8 cellular contexts compared by ENCODE assay signal in genomic region chr1:201511925-201512539, GRCh38. TPM values are rescaled to one million over a fixed set of nuclear protein-coding genes. Genes with fewer than 3 reads are reported as not detected.
A peak's percentile ranks its signal among the peaks of the same experiment; 100 is the strongest.
DNase-seq lines count a peak whose midpoint lies in the region; ATAC-seq and TF ChIP-seq lines count a peak whose summit lies in the region.

No MANE protein-coding gene starts in this region.

- H3K23ac ChIP-seq in mesenchymal stem cell (ENCODE audit: low read length in 2 of 2): no peak overlapping the region

- no peak for TF ChIP-seq POLR2A in uterus (IDR thresholded peaks at IDR 0.05)

- H2AK5ac ChIP-seq in mesenchymal stem cell (ENCODE audit: low read length, severe bottlenecking): no peak overlapping the region

- H3K18ac ChIP-seq in mesenchymal stem cell (ENCODE audit: low read depth in 1 of 2, low read length in 2 of 2): peak overlapping the region; percentile 17 to 92

- H2BK12ac ChIP-seq in mesenchymal stem cell (ENCODE audit: low read length in 2 of 2): peak overlapping the region in 1 of 2 experiments; percentile 55

- H3K36me3 ChIP-seq in GM06990 (ENCODE audit: control insufficient read depth, insufficient read depth, low read length): peaks cover 5% of the 10 kb centered on the region
- no peaks in the 10 kb centered on the region for H3K36me3 ChIP-seq in HUES6 (ENCODE audit: control insufficient read depth, insufficient read depth, low read length)
- H3K36me3 ChIP-seq in mesenchymal stem cell (ENCODE audit: control insufficient read depth in 1 of 2, insufficient read depth in 2 of 2, low read depth in 1 of 2, low read length in 2 of 2): no peaks in the 10 kb centered on the region
- no peaks in the 10 kb centered on the region for H3K36me3 ChIP-seq in uterus

- H3K27ac ChIP-seq in HUES6 (ENCODE audit: low read depth, low read length) (no peak overlapping the region), mesenchymal stem cell (ENCODE audit: low read length, poor library complexity, severe bottlenecking) (no peak overlapping the region), uterus (peak overlapping the region; percentile 97 to 99)

- no peak overlapping the region for H2BK5ac ChIP-seq in mesenchymal stem cell (ENCODE audit: low read depth, low read length, poor library complexity, severe bottlenecking)

- 17% methylated on average over 6 of the region's 6 CpGs for WGBS in mesenchymal stem cell

- peak overlapping the region; percentile 6 for H4K91ac ChIP-seq in mesenchymal stem cell (ENCODE audit: low read length)

- peak overlapping the region; percentile 88 for H2AFZ ChIP-seq in mesenchymal stem cell (ENCODE audit: low read depth, low read length)

- H4K8ac ChIP-seq in mesenchymal stem cell (ENCODE audit: low read length): peak overlapping the region; percentile 86

- no peak for ATAC-seq in HG03457 (IDR thresholded peaks at IDR 0.05; ENCODE audit: unreplicated experiment)

- DNase-seq in GM06990 (ENCODE audit: extremely low read depth, insufficient read length) (peak; percentile 71), T47D (ENCODE audit: low read depth in 1 of 2, low spot score in 1 of 2) (peak; percentile 44 to 56), mesenchymal stem cell (peak; percentile 60), uterus (peak; percentile 69), T-helper 1 cell (no peak)
- no peak for DNase-seq in activated effector memory CD4-positive, alpha-beta T cell treated with Interleukin-2 at 50 U/mL for 16 hours

- no peak overlapping the region for H3K4me2 ChIP-seq in mesenchymal stem cell (ENCODE audit: low read length, poor library complexity, severe bottlenecking)

- H2BK120ac ChIP-seq in mesenchymal stem cell (ENCODE audit: low read depth, low read length): no peak overlapping the region

- intact Hi-C loops in uterus (cut with DNase I; ENCODE audit: low total_unique reads): loop anchor here (2.0 to 5.0 kb wide), 2 partner anchors 29 to 65 kb away; no protein-coding TSS in a partner anchor

- H3K9me3 ChIP-seq in HUES6 (ENCODE audit: control insufficient read depth, insufficient read depth, low read depth, low read length): no peaks in the 10 kb centered on the region
- H3K9me3 ChIP-seq in mesenchymal stem cell (ENCODE audit: control insufficient read depth, low read length): no peaks in the 10 kb centered on the region
- H3K9me3 ChIP-seq in uterus: no peaks in the 10 kb centered on the region

- no peak overlapping the region for H2BK15ac ChIP-seq in mesenchymal stem cell (ENCODE audit: low read depth, poor library complexity, severe bottlenecking)

- no peaks in the 10 kb centered on the region for H3K79me1 ChIP-seq in mesenchymal stem cell (replicated peaks; ENCODE audit: low read length, poor library complexity, severe bottlenecking)

- H3K4me3 ChIP-seq in GM06990 (replicated peaks; ENCODE audit: low read depth, low read length): peak overlapping the region; percentile 43
- H3K4me3 ChIP-seq in HUES6 (ENCODE audit: low read depth, low read length): no peak overlapping the region
- no peak overlapping the region for H3K4me3 ChIP-seq in mesenchymal stem cell (ENCODE audit: insufficient read depth in 1 of 2, low read depth in 1 of 2, low read length in 2 of 2)
- no peak overlapping the region for H3K4me3 ChIP-seq in uterus

- H3K4ac ChIP-seq in mesenchymal stem cell (ENCODE audit: low read depth in 1 of 2, low read length in 2 of 2): peak overlapping the region in 1 of 2 experiments; percentile 80

- no peak for TF ChIP-seq CTCF in GM06990 (IDR thresholded peaks at IDR 0.05; ENCODE audit: insufficient read depth, low read length, poor library complexity, severe bottlenecking)
- TF ChIP-seq CTCF in uterus (IDR thresholded peaks at IDR 0.05): peak in 1 of 4 experiments; percentile 15

- H3K27me3 ChIP-seq in GM06990 (replicated peaks; ENCODE audit: control insufficient read depth, insufficient read depth, low read length) (no peaks in the 10 kb centered on the region), HUES6 (ENCODE audit: control insufficient read depth, insufficient read depth, low read length) (peaks cover 9% of the 10 kb centered on the region), mesenchymal stem cell (ENCODE audit: control insufficient read depth in 1 of 2, insufficient read depth in 1 of 2, low read length in 2 of 2) (no peaks in the 10 kb centered on the region), uterus (no peaks in the 10 kb centered on the region)

- H3K14ac ChIP-seq in mesenchymal stem cell (ENCODE audit: low read length in 2 of 2): no peak overlapping the region

- peak overlapping the region; percentile 18 for H3K9ac ChIP-seq in HUES6 (ENCODE audit: low read length)
- peak overlapping the region; percentile 66 for H3K9ac ChIP-seq in mesenchymal stem cell (ENCODE audit: low read length)

- in situ Hi-C loops in T47D (cut with HindIII; ENCODE audit: low pct_unique_long_range_greater_than_20kb, low sequenced_read_pairs): no loop called here

- H3K4me1 ChIP-seq in HUES6 (ENCODE audit: control insufficient read depth, insufficient read depth, low read length) (peaks cover 19% of the 10 kb centered on the region), mesenchymal stem cell (ENCODE audit: control insufficient read depth, insufficient read depth, low read depth, low read length) (peaks cover 10% of the 10 kb centered on the region), uterus (peaks cover 4 to 12% of the 10 kb centered on the region in 2 donors)

RNA-seq across cellular contexts. Expression of gene CSRP1, which starts 5.1 kb away (rescaled TPM):
- polyA plus RNA-seq in mesenchymal stem cell (2013, experiment 1 of 2): 86.6 TPM
- 85.7 TPM for polyA plus RNA-seq in mesenchymal stem cell (2013, experiment 2 of 2)
- 1,000 to 10,000 TPM in 3 of 4 donors, 100 to 1,000 TPM in 1; 913 to 2,516 (median 1,349) TPM for total RNA-seq in uterus

RNA-seq across cellular contexts. Expression of gene NAV1, which starts 26.9 kb away (rescaled TPM):
- polyA plus RNA-seq in mesenchymal stem cell (2013, experiment 1 of 2): 51.4 TPM
- polyA plus RNA-seq in mesenchymal stem cell (2013, experiment 2 of 2): 45.4 TPM
- 10 to 100 TPM; 25.1 to 86.1 (median 58.5) TPM for total RNA-seq in uterus

RNA-seq across cellular contexts. Expression of gene PHLDA3, which starts 43.0 kb away (rescaled TPM):
- 42.7 TPM for polyA plus RNA-seq in mesenchymal stem cell (2013, experiment 1 of 2)
- polyA plus RNA-seq in mesenchymal stem cell (2013, experiment 2 of 2): 42.7 TPM
- total RNA-seq in uterus: 10 to 100 TPM; 14.4 to 80.2 (median 43.7) TPM

Comparison
In these comparisons a context has a peak if more than half of its experiments do, and no peak if none do; other contexts are left out.
1. DNase-seq: peak in GM06990 (single experiment), T47D (2 of 2), mesenchymal stem cell (single experiment) and uterus (2 of 2); none in T-helper 1 cell (0 of 5) and activated effector memory CD4-positive, alpha-beta T cell treated with Interleukin-2 at 50 U/mL for 16 hours (single experiment).
2. H3K27ac ChIP-seq: peak in uterus (2 of 2); none in HUES6 (single experiment) and mesenchymal stem cell (single experiment).